14 cellular contexts compared by ENCODE assay signal in genomic region chr16:1426734-1427451, GRCh38. TPM values are rescaled to one million over a fixed set of nuclear protein-coding genes. Genes with fewer than 3 reads are reported as not detected.
A peak's percentile ranks its signal among the peaks of the same experiment; 100 is the strongest.
DNase-seq lines count a peak whose midpoint lies in the region; ATAC-seq and TF ChIP-seq lines count a peak whose summit lies in the region.
"Had no signal": no experiment of that assay in that cellular context is flagged by ENCODE, and none has a peak within 500 bp of the region (broad histone marks: within the 10 kb centered on the region; RNA-seq: fewer than 3 reads in every experiment).

No MANE protein-coding gene starts in this region.

- H3K27me3 ChIP-seq in WERI-Rb-1 (ENCODE audit: insufficient read depth, low read depth, severe bottlenecking), result no peaks in the 10 kb centered on the region
- H3K27me3 ChIP-seq in gastrocnemius medialis, result no peaks in the 10 kb centered on the region

- DNase-seq in NCI-H146 (lab: John Stamatoyannopoulos, UW) (peak; percentile 31), NCI-H146 treated with DMSO at 0.1 percent for 48 hours (lab: John Stamatoyannopoulos, UW; ENCODE audit: unreplicated experiment) (no peak), NCI-H2107 (lab: John Stamatoyannopoulos, UW) (peak; percentile 78), WERI-Rb-1 (no peak), gastrocnemius medialis (no peak)
- DNase-seq: activated naive CD8-positive, alpha-beta T cell treated with anti-CD3 and anti-CD28 coated beads, Interleukin-2, amount 10 ng/mL, durations not matched to agents 7 days and 5 days; Caco-2; occipital lobe; RPMI8226 had no signal

- peaks cover 0 to 1% of the 10 kb centered on the region in 2 donors for H3K4me1 ChIP-seq in gastrocnemius medialis

- H3K36me3 ChIP-seq in WERI-Rb-1, result no peaks in the 10 kb centered on the region
- peaks cover 0 to 3% of the 10 kb centered on the region in 2 donors for H3K36me3 ChIP-seq in gastrocnemius medialis
- H3K36me3 ChIP-seq: esophagus muscularis mucosa, upper lobe of left lung had no signal

- peaks cover 3% of the 10 kb centered on the region for H3K36me3 Mint-ChIP-seq in nephron (ENCODE audit: low read depth)
- H3K36me3 Mint-ChIP-seq: activated naive CD8-positive, alpha-beta T cell treated with anti-CD3 and anti-CD28 coated beads, Interleukin-2, amount 10 ng/mL, durations not matched to agents 7 days and 5 days had no signal

- H3K9me3 Mint-ChIP-seq in nephron, result no peaks in the 10 kb centered on the region
- H3K9me3 Mint-ChIP-seq: activated naive CD8-positive, alpha-beta T cell treated with anti-CD3 and anti-CD28 coated beads, Interleukin-2, amount 10 ng/mL, durations not matched to agents 7 days and 5 days had no signal

- in situ Hi-C loops in gastrocnemius medialis (cut with MboI; ENCODE audit: low sequenced_read_pairs in 4 of 4), result no loop called here

- H3K4me3 Mint-ChIP-seq in nephron, result peak overlapping the region in 1 of 3 experiments; percentile 43
- H3K4me3 Mint-ChIP-seq: activated naive CD8-positive, alpha-beta T cell treated with anti-CD3 and anti-CD28 coated beads, Interleukin-2, amount 10 ng/mL, durations not matched to agents 7 days and 5 days had no signal

- H3K4me3 ChIP-seq in WERI-Rb-1 (ENCODE audit: low read depth, low read length) (no peak overlapping the region), gastrocnemius medialis (no peak overlapping the region)
- H3K4me3 ChIP-seq: A549, esophagus muscularis mucosa, lung had no signal

- no peaks in the 10 kb centered on the region for H3K4me1 Mint-ChIP-seq in nephron

- TF ChIP-seq POLR2A in gastrocnemius medialis (IDR thresholded peaks at IDR 0.05), result no peak

- H3K27ac ChIP-seq in WERI-Rb-1 (no peak overlapping the region), gastrocnemius medialis (no peak overlapping the region)
- H3K27ac ChIP-seq: esophagus muscularis mucosa, upper lobe of left lung had no signal

- intact Hi-C loops in gastrocnemius medialis (cut with DNase I; ENCODE audit: low total_unique reads), result loop anchor here (5.0 kb wide), 1 partner anchor 335 kb away; no protein-coding TSS in a partner anchor

- no peaks in the 10 kb centered on the region for H3K9me3 ChIP-seq in WERI-Rb-1 (ENCODE audit: severe bottlenecking)
- H3K9me3 ChIP-seq in gastrocnemius medialis, result no peaks in the 10 kb centered on the region
- H3K9me3 ChIP-seq: A549, esophagus muscularis mucosa, upper lobe of left lung had no signal

- H3K27me3 Mint-ChIP-seq in nephron (ENCODE audit: low read depth), result no peaks in the 10 kb centered on the region
- H3K27me3 Mint-ChIP-seq: activated naive CD8-positive, alpha-beta T cell treated with anti-CD3 and anti-CD28 coated beads, Interleukin-2, amount 10 ng/mL, durations not matched to agents 7 days and 5 days had no signal

- peak overlapping the region in 2 of 3 experiments; percentile 55 to 56 for H3K27ac Mint-ChIP-seq in nephron
- H3K27ac Mint-ChIP-seq: activated naive CD8-positive, alpha-beta T cell treated with anti-CD3 and anti-CD28 coated beads, Interleukin-2, amount 10 ng/mL, durations not matched to agents 7 days and 5 days had no signal

- TF ChIP-seq CTCF in nephron (IDR thresholded peaks at IDR 0.05; ENCODE audit: unreplicated experiment in 3 of 3), result no peak
- TF ChIP-seq CTCF in WERI-Rb-1 (IDR thresholded peaks at IDR 0.05; ENCODE audit: low read depth, low read length), result no peak
- TF ChIP-seq CTCF in gastrocnemius medialis (IDR thresholded peaks at IDR 0.05 in 4 of 5, conservative IDR thresholded peaks at IDR 0.05 in 1 of 5), result no peak

- ATAC-seq in gastrocnemius medialis, result no peak
- ATAC-seq: A549 had no signal

RNA-seq across cellular contexts. Expression of gene PERCC1, which starts 4.0 kb away (rescaled TPM):
- total RNA-seq in gastrocnemius medialis, result not detected
- total RNA-seq: esophagus muscularis mucosa, occipital lobe had no signal

RNA-seq across cellular contexts. Expression of gene UQCC4, which starts 6.3 kb away (rescaled TPM):
- 10 to 100 TPM; 11.3 to 33.0 (median 20.9) TPM for total RNA-seq in gastrocnemius medialis

RNA-seq across cellular contexts. Expression of gene UNKL, which starts 12.4 kb away (rescaled TPM):
- total RNA-seq in gastrocnemius medialis, result 10 to 100 TPM; 31.8 to 38.8 (median 35.8) TPM

RNA-seq across cellular contexts. Expression of gene CCDC154, which starts 17.5 kb away (rescaled TPM):
- total RNA-seq in gastrocnemius medialis, result under 1 TPM in 1 of 4 donors, not detected in 3; 0.40 TPM

RNA-seq across cellular contexts. Expression of gene CLCN7, which starts 47.9 kb away (rescaled TPM):
- total RNA-seq in gastrocnemius medialis, result 10 to 100 TPM; 24.8 to 45.8 (median 38.4) TPM

Comparison
In these comparisons a context has a peak if more than half of its experiments do, and no peak if none do; other contexts are left out.
1. DNase-seq: peak in NCI-H146 (single experiment) and NCI-H2107 (single experiment); none in NCI-H146 treated with DMSO at 0.1 percent for 48 hours (single experiment), WERI-Rb-1 (single experiment) and gastrocnemius medialis (0 of 2).